In the genomic region with DNA sequence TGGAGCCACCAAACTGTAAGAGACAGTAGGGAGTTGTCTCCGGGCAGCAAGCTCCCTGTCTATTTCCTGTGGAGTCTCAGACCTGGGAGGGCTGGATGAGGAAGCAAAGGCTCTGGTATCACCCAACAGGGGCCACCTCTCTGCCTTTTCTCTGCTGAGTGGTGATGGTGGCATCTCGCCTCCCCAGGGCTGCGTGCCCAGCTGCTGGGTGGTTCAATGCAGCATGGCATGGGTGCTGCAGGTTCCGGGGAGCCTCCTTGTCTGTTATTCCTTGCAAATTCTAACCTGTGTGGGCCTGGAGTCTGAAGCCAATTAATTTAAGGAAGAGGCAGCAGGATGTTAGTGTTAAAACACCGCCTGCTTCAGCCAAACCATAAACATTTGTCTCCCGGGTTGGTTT, we compare ENCODE assay signal across 14 cellular contexts.
DNase-seq lines count a peak whose midpoint lies in the region; ATAC-seq and TF ChIP-seq lines count a peak whose summit lies in the region.
"Had no signal": no experiment of that assay in that cellular context is flagged by ENCODE, and none has a peak within 500 bp of the region (broad histone marks: within the 10 kb centered on the region; RNA-seq: fewer than 3 reads in every experiment).

No MANE protein-coding gene starts in this region.

- H2AFZ ChIP-seq in DND-41 (ENCODE audit: low read depth, low read length), result no peak overlapping the region

- CTCF ChIA-PET in activated B cell treated with CpG ODN at 0.5 μM for 24 hours (lab: Charles Lee), result interaction anchor here (1.2 to 2.3 kb wide), 3 partner anchors 64 to 166 kb away, joined by 3 to 18 read pairs (median 5); no protein-coding TSS in a partner anchor

- peaks cover 9% of the 10 kb centered on the region for H3K4me1 ChIP-seq in DND-41 (ENCODE audit: insufficient read depth, low read length)

- TF ChIP-seq CTCF in DND-41 (IDR thresholded peaks at IDR 0.05; ENCODE audit: borderline replicate concordance, extremely low read depth, low read length, poor library complexity, severe bottlenecking), result no peak
- TF ChIP-seq CTCF in activated B cell treated with CpG ODN at 0.5 μM for 24 hours (IDR thresholded peaks at IDR 0.05), result no peak

- H3K9ac ChIP-seq in DND-41 (ENCODE audit: low read depth, low read length), result no peak overlapping the region

- DNase-seq in DND-41, result peak; percentile 2
- DNase-seq in activated B cell treated with CpG ODN at 0.5 μM for 24 hours, result no peak
- DNase-seq in left lobe of liver (ENCODE audit: low spot score), result peak; percentile 36
- DNase-seq in stimulated activated CD8-positive, alpha-beta memory T cell treated with anti-CD3 and anti-CD28 coated beads, Interleukin-4, amount 100 ng/mL, for 48 hours, result peak; percentile 13
- DNase-seq in OCI-M1 (lab: John Stamatoyannopoulos, UW), result no peak
- DNase-seq in epidermal melanocyte (ENCODE audit: insufficient read length, low spot score), result no peak
- no peak for DNase-seq in activated T-helper 2 cell treated with anti-CD3 and anti-CD28 coated beads, Interferon-gamma antibody, Interleukin-2, Interleukin-4, amounts not matched to agents 10 μg/mL and 5 μg/mL and 100 μg/mL, durations not matched to agents 14 hours and 24 hours and 36 hours (ENCODE audit: low spot score)
- DNase-seq: activated naive CD4-positive, alpha-beta T cell; mucosa of descending colon; NCI-H187 treated with DMSO at 0.1 percent for 48 hours; NCI-H510A treated with DMSO at 0.1 percent for 48 hours; upper lobe of left lung had no signal

- ATAC-seq in DND-41 (ENCODE audit: insufficient read depth, low read depth) (no peak), activated B cell treated with CpG ODN at 0.5 μM for 24 hours (ENCODE audit: low read depth) (no peak), left lobe of liver (no peak), HG03571 (IDR thresholded peaks at IDR 0.05; ENCODE audit: unreplicated experiment) (no peak)
- ATAC-seq: mucosa of descending colon had no signal

- intact Hi-C loops in activated B cell treated with CpG ODN at 0.5 μM for 24 hours (cut with micrococcal nuclease), result loop anchor here (1.0 kb wide), 1 partner anchor 63 kb away; no protein-coding TSS in a partner anchor
- intact Hi-C loops in activated T-helper 2 cell treated with anti-CD3 and anti-CD28 coated beads, Interferon-gamma antibody, Interleukin-2, Interleukin-4, amounts not matched to agents 10 μg/mL and 5 μg/mL and 100 μg/mL, durations not matched to agents 14 hours and 24 hours and 36 hours (cut with micrococcal nuclease), result no loop called here

- peaks cover 44% of the 10 kb centered on the region for H3K4me1 Mint-ChIP-seq in activated B cell treated with CpG ODN at 0.5 μM for 24 hours
- peaks cover 2% of the 10 kb centered on the region for H3K4me1 Mint-ChIP-seq in activated T-helper 2 cell treated with anti-CD3 and anti-CD28 coated beads, Interferon-gamma antibody, Interleukin-2, Interleukin-4, amounts not matched to agents 10 μg/mL and 5 μg/mL and 100 μg/mL, durations not matched to agents 14 hours and 24 hours and 36 hours (ENCODE audit: low read depth)

- no peak overlapping the region for H3K4me3 ChIP-seq in DND-41 (ENCODE audit: low read depth in 1 of 2, low read length in 2 of 2)
- H3K4me3 ChIP-seq: mucosa of descending colon, upper lobe of left lung had no signal

- POLR2A ChIA-PET in activated B cell treated with CpG ODN at 0.5 μM for 24 hours (lab: Charles Lee), result interaction anchor here (1.0 to 2.0 kb wide), 4 partner anchors 43 to 63 kb away, joined by 3 to 8 read pairs (median 6); no protein-coding TSS in a partner anchor

- peaks cover 8% of the 10 kb centered on the region for H3K36me3 Mint-ChIP-seq in activated B cell treated with CpG ODN at 0.5 μM for 24 hours (ENCODE audit: low read depth)
- H3K36me3 Mint-ChIP-seq in activated T-helper 2 cell treated with anti-CD3 and anti-CD28 coated beads, Interferon-gamma antibody, Interleukin-2, Interleukin-4, amounts not matched to agents 10 μg/mL and 5 μg/mL and 100 μg/mL, durations not matched to agents 14 hours and 24 hours and 36 hours (ENCODE audit: low read depth), result peaks cover 4% of the 10 kb centered on the region

- peak overlapping the region; percentile 76 for H3K27ac Mint-ChIP-seq in activated B cell treated with CpG ODN at 0.5 μM for 24 hours
- no peak overlapping the region for H3K27ac Mint-ChIP-seq in activated T-helper 2 cell treated with anti-CD3 and anti-CD28 coated beads, Interferon-gamma antibody, Interleukin-2, Interleukin-4, amounts not matched to agents 10 μg/mL and 5 μg/mL and 100 μg/mL, durations not matched to agents 14 hours and 24 hours and 36 hours
- H3K27ac Mint-ChIP-seq: CD14-positive monocyte had no signal

- peak overlapping the region; percentile 62 for H3K27ac ChIP-seq in DND-41 (ENCODE audit: low read length)
- H3K27ac ChIP-seq: upper lobe of left lung had no signal

- H3K9me3 ChIP-seq in DND-41 (ENCODE audit: insufficient read depth, low read length, severe bottlenecking), result no peaks in the 10 kb centered on the region
- H3K9me3 ChIP-seq: mucosa of descending colon, upper lobe of left lung had no signal

- no peak overlapping the region for H3K4me2 ChIP-seq in DND-41 (ENCODE audit: insufficient read depth, low read length)

- H3K27me3 Mint-ChIP-seq in activated B cell treated with CpG ODN at 0.5 μM for 24 hours, result no peaks in the 10 kb centered on the region
- H3K27me3 Mint-ChIP-seq in activated T-helper 2 cell treated with anti-CD3 and anti-CD28 coated beads, Interferon-gamma antibody, Interleukin-2, Interleukin-4, amounts not matched to agents 10 μg/mL and 5 μg/mL and 100 μg/mL, durations not matched to agents 14 hours and 24 hours and 36 hours (ENCODE audit: low read depth), result no peaks in the 10 kb centered on the region

- 0 out of 2 replicates have a peak, but pooled peaks cover 10% of the 10 kb centered on the region for H4K20me1 ChIP-seq in DND-41 (ENCODE audit: insufficient read depth, low read length)

- H3K79me2 ChIP-seq in DND-41 (ENCODE audit: insufficient read depth, low read length), result peaks cover 21% of the 10 kb centered on the region

- peaks cover 97% of the 10 kb centered on the region for H3K36me3 ChIP-seq in DND-41 (ENCODE audit: insufficient read depth, low read length)
- H3K36me3 ChIP-seq: upper lobe of left lung had no signal

- no peaks in the 10 kb centered on the region for H3K27me3 ChIP-seq in DND-41 (ENCODE audit: insufficient read depth, low read length, poor library complexity)
- H3K27me3 ChIP-seq: upper lobe of left lung had no signal

- no peaks in the 10 kb centered on the region for H3K9me3 Mint-ChIP-seq in activated B cell treated with CpG ODN at 0.5 μM for 24 hours
- no peaks in the 10 kb centered on the region for H3K9me3 Mint-ChIP-seq in activated T-helper 2 cell treated with anti-CD3 and anti-CD28 coated beads, Interferon-gamma antibody, Interleukin-2, Interleukin-4, amounts not matched to agents 10 μg/mL and 5 μg/mL and 100 μg/mL, durations not matched to agents 14 hours and 24 hours and 36 hours

- no peak overlapping the region for H3K4me3 Mint-ChIP-seq in activated B cell treated with CpG ODN at 0.5 μM for 24 hours
- no peak overlapping the region for H3K4me3 Mint-ChIP-seq in activated T-helper 2 cell treated with anti-CD3 and anti-CD28 coated beads, Interferon-gamma antibody, Interleukin-2, Interleukin-4, amounts not matched to agents 10 μg/mL and 5 μg/mL and 100 μg/mL, durations not matched to agents 14 hours and 24 hours and 36 hours (ENCODE audit: low read depth)

Comparison
In these comparisons a context has a peak if more than half of its experiments do, and no peak if none do; other contexts are left out.
1. DNase-seq: peak in DND-41 (single experiment), left lobe of liver (single experiment) and stimulated activated CD8-positive, alpha-beta memory T cell treated with anti-CD3 and anti-CD28 coated beads, Interleukin-4, amount 100 ng/mL, for 48 hours (single experiment); none in activated B cell treated with CpG ODN at 0.5 μM for 24 hours (single experiment), OCI-M1 (single experiment), epidermal melanocyte (single experiment) and activated T-helper 2 cell treated with anti-CD3 and anti-CD28 coated beads, Interferon-gamma antibody, Interleukin-2, Interleukin-4, amounts not matched to agents 10 μg/mL and 5 μg/mL and 100 μg/mL, durations not matched to agents 14 hours and 24 hours and 36 hours (single experiment).